10 cellular contexts compared by ENCODE assay signal in the genomic region with DNA sequence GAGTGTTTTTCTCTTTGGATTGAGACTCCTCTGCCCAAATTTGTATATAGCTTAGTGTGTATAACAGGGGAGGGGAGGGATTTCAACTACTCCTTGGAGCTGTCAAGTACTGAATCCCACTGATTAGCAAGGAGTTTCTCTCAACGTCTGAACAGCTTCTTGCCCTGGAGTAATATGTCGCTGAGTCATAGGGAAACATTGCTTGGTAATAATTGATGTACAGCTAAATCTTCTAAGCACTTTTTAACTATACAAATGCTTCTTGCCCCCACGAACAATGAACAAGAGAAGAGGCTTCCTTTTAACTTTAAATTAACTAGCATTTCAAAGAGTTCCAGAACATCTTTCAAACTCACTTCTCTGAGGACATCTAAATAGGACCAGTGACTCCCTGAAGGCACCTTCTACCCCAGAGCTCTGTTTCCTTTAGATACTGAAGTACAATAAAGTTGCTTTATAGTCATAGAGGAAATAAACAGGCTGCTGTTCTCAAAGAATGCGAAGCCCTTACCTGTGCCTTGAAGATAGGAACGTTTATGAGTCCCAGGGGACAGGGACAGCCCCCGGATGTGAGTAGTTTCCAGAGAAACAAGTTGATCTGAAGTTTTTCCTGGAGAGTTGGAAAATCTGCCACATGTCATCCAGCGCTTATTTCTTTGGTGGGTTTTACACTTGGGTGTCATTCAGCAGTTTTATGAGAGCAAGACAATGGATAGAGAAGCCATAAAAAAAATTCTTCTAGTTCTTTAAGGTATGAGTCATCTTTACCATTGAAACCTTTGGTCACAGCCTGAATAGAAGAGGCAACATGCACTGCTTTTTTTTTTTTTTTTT.
DNase-seq lines count a peak whose midpoint lies in the region; FAIRE-seq and TF ChIP-seq lines count a peak whose summit lies in the region.
"Had no signal": no experiment of that assay in that cellular context is flagged by ENCODE, and none has a peak within 500 bp of the region (broad histone marks: within the 10 kb centered on the region; RNA-seq: fewer than 3 reads in every experiment).

No MANE protein-coding gene starts in this region.

- H3K27ac ChIP-seq in HEK293 (ENCODE audit: extremely low read depth, low read depth, low read length) (no peak overlapping the region), ovary (no peak overlapping the region), Peyer's patch (no peak overlapping the region)

- FAIRE-seq in frontal cortex (lab: Jason Lieb, UNC) = no peak
- FAIRE-seq: K562 had no signal

- H3K9me3 ChIP-seq in HEK293 (ENCODE audit: control insufficient read depth, insufficient read depth, low read depth, low read length) = no peaks in the 10 kb centered on the region
- H3K9me3 ChIP-seq in ovary = no peaks in the 10 kb centered on the region
- no peaks in the 10 kb centered on the region for H3K9me3 ChIP-seq in Peyer's patch

- POLR2A ChIA-PET in HEK293 (lab: Yijun Ruan, JAX) = interaction anchor here (0.7 kb wide), 1 partner anchor 178 kb away, joined by 12 read pairs; no protein-coding TSS in a partner anchor

- WGBS in ovary, 3 donors = 39 to 44% (median 41%) methylated on average over 7 of the region's 7 CpGs

- H3K4me1 ChIP-seq in HEK293 (ENCODE audit: control insufficient read depth, insufficient read depth, low read length) (peaks cover 9% of the 10 kb centered on the region; the same call in 1 of the 2 replicates), ovary (ENCODE audit: insufficient read depth) (peaks cover 2% of the 10 kb centered on the region), Peyer's patch (peaks cover 0 to 5% (median 0%) of the 10 kb centered on the region in 4 donors)

- H3K27me3 ChIP-seq in ovary (no peaks in the 10 kb centered on the region), Peyer's patch (no peaks in the 10 kb centered on the region)

- H3K36me3 ChIP-seq in HEK293 (ENCODE audit: control insufficient read depth in 2 of 2, insufficient read depth in 1 of 2, low read length in 2 of 2) (no peaks in the 10 kb centered on the region), ovary (no peaks in the 10 kb centered on the region), Peyer's patch (no peaks in the 10 kb centered on the region)

- H3K4me3 ChIP-seq in HEK293 (ENCODE audit: low read depth, low read length) (peak overlapping the region; percentile 28), ovary (no peak overlapping the region), Peyer's patch (no peak overlapping the region)
- H3K4me3 ChIP-seq: K562 had no signal

- TF ChIP-seq EP300 in ovary (IDR thresholded peaks at IDR 0.05) = no peak

- no peak for TF ChIP-seq POLR2A in ovary (IDR thresholded peaks at IDR 0.05)
- no peak for TF ChIP-seq POLR2A in Peyer's patch (IDR thresholded peaks at IDR 0.05)

- CTCF ChIA-PET in HEK293 (lab: Yijun Ruan, JAX) = interaction anchor here (0.7 to 0.8 kb wide), 2 partner anchors 18 to 58 kb away, joined by 3 to 5 read pairs; no protein-coding TSS in a partner anchor

- intact Hi-C loops in ovary (cut with DNase I) = no loop called here

- DNase-seq in AG20443 (ENCODE audit: low spot score) (peak; percentile 48), RPMI7951 (ENCODE audit: low read depth) (peak; percentile 91), foreskin melanocyte (peak; percentile 78), D341Med (ENCODE audit: low spot score) (no peak), ovary (no peak), Peyer's patch (no peak), frontal cortex (ENCODE audit: low spot score in 2 of 2) (no peak)
- DNase-seq: DND-41 had no signal

- TF ChIP-seq CTCF in HEK293 (tag by site-specific recombination; IDR thresholded peaks at IDR 0.05) = no peak
- TF ChIP-seq CTCF in ovary (IDR thresholded peaks at IDR 0.05) = no peak
- no peak for TF ChIP-seq CTCF in Peyer's patch (IDR thresholded peaks at IDR 0.05)

TF ChIP-seq in HEK293, 187 proteins besides CTCF, POLR2A, EP300 and RAD21:
- TF ChIP-seq ZNF544 (tag by site-specific recombination; IDR thresholded peaks at IDR 0.05) = no peak
- TF ChIP-seq, protein P1, sequence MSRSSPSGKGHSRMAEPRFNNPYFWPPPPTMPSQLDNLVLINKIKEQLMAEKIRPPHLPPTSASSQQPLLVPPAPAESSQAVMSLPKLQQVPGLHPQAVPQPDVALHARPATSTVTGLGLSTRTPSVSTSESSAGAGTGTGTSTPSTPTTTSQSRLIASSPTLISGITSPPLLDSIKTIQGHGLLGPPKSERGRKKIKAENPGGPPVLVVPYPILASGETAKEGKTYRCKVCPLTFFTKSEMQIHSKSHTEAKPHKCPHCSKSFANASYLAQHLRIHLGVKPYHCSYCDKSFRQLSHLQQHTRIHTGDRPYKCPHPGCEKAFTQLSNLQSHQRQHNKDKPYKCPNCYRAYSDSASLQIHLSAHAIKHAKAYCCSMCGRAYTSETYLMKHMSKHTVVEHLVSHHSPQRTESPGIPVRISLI (tag by site-specific recombination; IDR thresholded peaks at IDR 0.05) = 0 out of 2 replicates have a peak, but pooled peaks have one; percentile 15
- TF ChIP-seq PRDM6 (tag by site-specific recombination; IDR thresholded peaks at IDR 0.05) = peak; percentile 54
- TF ChIP-seq TRIM28 (IDR thresholded peaks at IDR 0.05; ENCODE audit: borderline replicate concordance, low read length) = no peak
- TF ChIP-seq HOXD13 (CRISPR knock-in tag; IDR thresholded peaks at IDR 0.05; ENCODE audit: borderline replicate concordance) = peak; percentile 90
- TF ChIP-seq ZNF138 (tag by site-specific recombination; IDR thresholded peaks at IDR 0.05; ENCODE audit: borderline replicate concordance) = no peak
- TF ChIP-seq PRDM2 (tag by site-specific recombination; IDR thresholded peaks at IDR 0.05; ENCODE audit: borderline replicate concordance) = no peak

Comparison
In these comparisons a context has a peak if more than half of its experiments do, and no peak if none do; other contexts are left out.
1. DNase-seq: peak in AG20443 (single experiment), RPMI7951 (single experiment) and foreskin melanocyte (single experiment); none in D341Med (single experiment), ovary (0 of 5), Peyer's patch (0 of 3) and frontal cortex (0 of 2).